Comparison of ENCODE assay signal across 17 cellular contexts in the genomic region with DNA sequence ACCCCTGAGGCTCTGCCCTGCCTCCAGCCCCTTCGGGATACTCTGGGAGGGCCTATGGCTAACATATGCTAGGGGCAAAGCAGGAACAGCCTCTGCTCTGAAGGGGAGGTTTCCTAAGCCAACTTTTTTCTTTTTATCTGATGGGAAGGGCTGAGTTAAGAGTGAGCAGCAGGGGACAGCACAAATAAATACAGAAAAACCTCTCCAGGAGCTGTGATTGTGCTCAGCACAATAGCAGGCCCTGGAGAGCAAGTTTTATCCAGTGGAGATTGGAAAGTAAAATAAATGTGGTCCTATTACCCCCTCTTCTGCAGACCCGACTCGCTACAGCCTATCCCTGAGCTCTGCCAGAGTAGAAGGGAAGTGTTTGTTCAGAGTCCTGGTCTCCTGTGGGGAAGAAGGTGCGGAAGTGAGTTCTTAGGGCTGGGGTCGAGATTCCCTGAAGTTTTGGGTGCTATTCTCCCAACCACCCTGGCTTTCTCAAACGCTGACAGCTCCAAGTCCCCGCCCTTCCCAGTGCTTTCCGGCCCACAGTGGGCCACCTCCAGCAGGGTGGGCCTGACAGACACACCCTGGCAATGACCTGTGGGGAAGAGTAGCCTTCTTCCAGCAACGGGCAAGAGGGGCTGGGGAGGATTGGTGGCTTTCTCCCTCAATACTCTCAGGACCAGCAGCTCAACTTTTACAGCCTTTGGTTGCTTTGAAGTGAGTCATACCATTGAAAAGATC. TPM values are rescaled to one million over a fixed set of nuclear protein-coding genes. Genes with fewer than 3 reads are reported as not detected.
DNase-seq lines count a peak whose midpoint lies in the region; ATAC-seq, FAIRE-seq and TF ChIP-seq lines count a peak whose summit lies in the region.
"Had no signal": no experiment of that assay in that cellular context is flagged by ENCODE, and none has a peak within 500 bp of the region (broad histone marks: within the 10 kb centered on the region; RNA-seq: fewer than 3 reads in every experiment).

No MANE protein-coding gene starts in this region.

- H3K4me3 ChIP-seq in endothelial cell of umbilical vein (replicated peaks in 1 of 3; ENCODE audit: insufficient read depth in 1 of 3, low read depth in 1 of 3, low read length in 3 of 3): no peak overlapping the region
- H3K4me3 ChIP-seq in right lobe of liver: no peak overlapping the region
- H3K4me3 ChIP-seq in tibial nerve: no peak overlapping the region
- H3K4me3 ChIP-seq: BLaER1 treated with 17β-estradiol and CSF1 and Interleukin-3, amounts not matched to agents 10 nM and 100 nM; SJCRH30 had no signal

- H2AFZ ChIP-seq in endothelial cell of umbilical vein (ENCODE audit: low read depth, low read length): no peak overlapping the region

- H3K4me1 ChIP-seq in endothelial cell of umbilical vein (ENCODE audit: control insufficient read depth, extremely low read depth, insufficient read depth, low read length) (peaks cover 13% of the 10 kb centered on the region), right lobe of liver (no peaks in the 10 kb centered on the region), tibial nerve (peaks cover 0 to 39% (median 11%) of the 10 kb centered on the region in 4 donors)
- H3K4me1 ChIP-seq: BLaER1 treated with 17β-estradiol and CSF1 and Interleukin-3, amounts not matched to agents 10 nM and 100 nM; SJCRH30 had no signal

- H3K4me2 ChIP-seq in endothelial cell of umbilical vein (ENCODE audit: insufficient read depth, low read length): no peak overlapping the region
- H3K4me2 ChIP-seq: BLaER1 treated with 17β-estradiol and CSF1 and Interleukin-3, amounts not matched to agents 10 nM and 100 nM had no signal

- TF ChIP-seq EP300 in tibial nerve (IDR thresholded peaks at IDR 0.05): peak in 1 of 2 donors; percentile 25

- TF ChIP-seq POLR2A in endothelial cell of umbilical vein (IDR thresholded peaks at IDR 0.05; ENCODE audit: low read depth, low read length): no peak
- TF ChIP-seq POLR2A in right lobe of liver (IDR thresholded peaks at IDR 0.05): no peak
- TF ChIP-seq POLR2A in tibial nerve (IDR thresholded peaks at IDR 0.05): no peak

- no peaks in the 10 kb centered on the region for H3K9me3 ChIP-seq in endothelial cell of umbilical vein (replicated peaks; ENCODE audit: control insufficient read depth, insufficient read depth, low read length)
- H3K9me3 ChIP-seq in right lobe of liver: no peaks in the 10 kb centered on the region
- H3K9me3 ChIP-seq in tibial nerve: no peaks in the 10 kb centered on the region
- H3K9me3 ChIP-seq: BLaER1 treated with 17β-estradiol and CSF1 and Interleukin-3, amounts not matched to agents 10 nM and 100 nM; SJCRH30 had no signal

- peaks cover 0 to 2% of the 10 kb centered on the region in 2 experiments for H3K36me3 ChIP-seq in endothelial cell of umbilical vein (ENCODE audit: control insufficient read depth in 2 of 2, extremely low read depth in 1 of 2, insufficient read depth in 2 of 2, low read length in 2 of 2)
- H3K36me3 ChIP-seq in right lobe of liver: no peaks in the 10 kb centered on the region
- no peaks in the 10 kb centered on the region for H3K36me3 ChIP-seq in tibial nerve
- H3K36me3 ChIP-seq: BLaER1 treated with 17β-estradiol and CSF1 and Interleukin-3, amounts not matched to agents 10 nM and 100 nM; SJCRH30 had no signal

- FAIRE-seq in endothelial cell of umbilical vein (lab: Jason Lieb, UNC) (no peak), frontal cortex (lab: Jason Lieb, UNC) (no peak)
- FAIRE-seq: astrocyte had no signal

- no TSS peak for BruUV-seq in endothelial cell of umbilical vein (replicated peaks; lab: Mats Ljungman, UMichigan)

- no peaks in the 10 kb centered on the region for H3K79me2 ChIP-seq in endothelial cell of umbilical vein (ENCODE audit: control insufficient read depth, insufficient read depth, low read length)

- POLR2A ChIA-PET in endothelial cell of umbilical vein (lab: Charles Lee): no interaction called here

- no peak overlapping the region for H3K9ac ChIP-seq in endothelial cell of umbilical vein (replicated peaks; ENCODE audit: extremely low read depth, insufficient read depth, low read length)
- H3K9ac ChIP-seq: BLaER1 treated with 17β-estradiol and CSF1 and Interleukin-3, amounts not matched to agents 10 nM and 100 nM had no signal

- no peak overlapping the region for H3K27ac ChIP-seq in endothelial cell of umbilical vein (ENCODE audit: insufficient read depth, low read depth, low read length)
- H3K27ac ChIP-seq in right lobe of liver: no peak overlapping the region
- H3K27ac ChIP-seq in tibial nerve: peak overlapping the region in 2 of 4 donors; percentile 53 to 76
- H3K27ac ChIP-seq: BLaER1 treated with 17β-estradiol and CSF1 and Interleukin-3, amounts not matched to agents 10 nM and 100 nM; SJCRH30 had no signal

- 43% methylated on average over 1 of the region's 9 CpGs for WGBS in right lobe of liver (ENCODE audit: insufficient coverage, low coverage, low lambda C conversion rate, missing lambda C conversion rate)
- WGBS in tibial nerve, 2 donors: 42 to 46% methylated on average over 9 of the region's 9 CpGs

- TF ChIP-seq CTCF in endothelial cell of umbilical vein (IDR thresholded peaks at IDR 0.05; ENCODE audit: extremely low read depth in 1 of 2, insufficient read depth in 1 of 2, low read depth in 1 of 2, low read length in 2 of 2) (no peak), right lobe of liver (IDR thresholded peaks at IDR 0.05) (no peak), tibial nerve (IDR thresholded peaks at IDR 0.05) (peak in 3 of 5 experiments; percentile 8 to 16 (median 11))

- H3K27me3 ChIP-seq in endothelial cell of umbilical vein (ENCODE audit: control insufficient read depth in 2 of 2, insufficient read depth in 2 of 2, low read length in 2 of 2): peaks cover 0 to 4% of the 10 kb centered on the region in 2 experiments
- no peaks in the 10 kb centered on the region for H3K27me3 ChIP-seq in right lobe of liver
- H3K27me3 ChIP-seq in tibial nerve: no peaks in the 10 kb centered on the region
- H3K27me3 ChIP-seq: BLaER1 treated with 17β-estradiol and CSF1 and Interleukin-3, amounts not matched to agents 10 nM and 100 nM; SJCRH30 had no signal

- intact Hi-C loops in endothelial cell of umbilical vein (cut with micrococcal nuclease): no loop called here
- intact Hi-C loops in right lobe of liver (cut with DNase I): no loop called here
- intact Hi-C loops in posterior cingulate gyrus (cut with DNase I): no loop called here
- intact Hi-C loops in head of caudate nucleus (cut with DNase I): no loop called here

- no peaks in the 10 kb centered on the region for H4K20me1 ChIP-seq in endothelial cell of umbilical vein (replicated peaks; ENCODE audit: control insufficient read depth, extremely low read depth, insufficient read depth, low read length)
- H4K20me1 ChIP-seq: BLaER1 treated with 17β-estradiol and CSF1 and Interleukin-3, amounts not matched to agents 10 nM and 100 nM had no signal

- DNase-seq in endothelial cell of umbilical vein (ENCODE audit: low read depth, low spot score) (peak; percentile 65), right lobe of liver (no peak), tibial nerve (ENCODE audit: low spot score in 2 of 2) (no peak), frontal cortex (ENCODE audit: low spot score in 2 of 2) (no peak), posterior cingulate gyrus (no peak), head of caudate nucleus (no peak)
- DNase-seq: activated CD8-positive, alpha-beta T cell treated with anti-CD3 and anti-CD28 coated beads, Interleukin-2, amount 10 ng/mL, durations not matched to agents 7 days and 5 days; activated effector memory CD4-positive, alpha-beta T cell treated with anti-CD3 and anti-CD28 coated beads, Interleukin-2, amount 50 U/mL, for 16 hours; DMS79; NCI-H187; NCI-H82; stimulated activated CD8-positive, alpha-beta memory T cell treated with anti-CD3 and anti-CD28 coated beads, Interleukin-4, amount 100 ng/mL, for 48 hours had no signal

- no peaks in the 10 kb centered on the region for H3K9me1 ChIP-seq in endothelial cell of umbilical vein (replicated peaks; ENCODE audit: control insufficient read depth, extremely low read depth, insufficient read depth, low read length)

- CTCF ChIA-PET in endothelial cell of umbilical vein (lab: Charles Lee): interaction anchor here (0.7 to 9.9 kb wide), 6 partner anchors 11 to 124 kb away, joined by 3 to 85 read pairs (median 6); no protein-coding TSS in a partner anchor

- ATAC-seq in SK-N-SH treated with all-trans-retinoic acid at 6 μM for 48 hours (peak; percentile 38), right lobe of liver (peak; percentile 12 to 24 (median 18)), HG03097 (IDR thresholded peaks at IDR 0.05; ENCODE audit: low FRiP score, unreplicated experiment) (no peak)
- ATAC-seq: activated CD8-positive, alpha-beta T cell treated with anti-CD3 and anti-CD28 coated beads, Interleukin-2, amount 10 ng/mL, durations not matched to agents 7 days and 5 days had no signal

- dilution Hi-C loops in endothelial cell of umbilical vein (cut with MboI; ENCODE audit: extremely low pct_ligation_motif_present, low sequenced_read_pairs): no loop called here

TF ChIP-seq in SK-N-SH treated with all-trans-retinoic acid at 6 μM for 48 hours, 23 proteins besides CTCF, POLR2A, EP300 and RAD21 (continues in another document):
- TF ChIP-seq ZC3H10 (CRISPR knock-in tag; IDR thresholded peaks at IDR 0.05): no peak
- TF ChIP-seq BACH2 (CRISPR knock-in tag; IDR thresholded peaks at IDR 0.05; ENCODE audit: borderline replicate concordance): no peak
- TF ChIP-seq GLIS3 (CRISPR knock-in tag; IDR thresholded peaks at IDR 0.05): no peak

TF ChIP-seq in endothelial cell of umbilical vein, 7 proteins besides CTCF, POLR2A, EP300 and RAD21 (continues in another document):
- no peak for TF ChIP-seq FOS (IDR thresholded peaks at IDR 0.05; ENCODE audit: borderline replicate concordance, insufficient read depth, low read length)
- no peak for TF ChIP-seq GATA2 (IDR thresholded peaks at IDR 0.05; ENCODE audit: insufficient read depth, insufficient read length, low read depth, low read length)
- no peak for TF ChIP-seq JUN (IDR thresholded peaks at IDR 0.05; ENCODE audit: borderline replicate concordance, insufficient read depth, insufficient read length, low read depth)
- TF ChIP-seq MYC (IDR thresholded peaks at IDR 0.05; ENCODE audit: low read depth, low read length): no peak

RNA-seq across cellular contexts. Expression of gene AFAP1L2, which starts 23.0 kb away (rescaled TPM):
- total RNA-seq in endothelial cell of umbilical vein: 1.6 and 4.1 TPM in 2 replicates
- 0.53 and 0.90 TPM in 2 replicates for polyA plus RNA-seq in endothelial cell of umbilical vein
- 0.52 and 0.63 TPM in 2 replicates for polyA plus RNA-seq in endothelial cell of umbilical vein (2011; cell fraction: cytosol; rRNA removed)
- 2.1 and 2.2 TPM in 2 replicates for polyA plus RNA-seq in endothelial cell of umbilical vein (2011; cell fraction: nucleus; rRNA removed)
- 0.05 TPM in 2 replicates for polyA plus RNA-seq in endothelial cell of umbilical vein (2012)
- 0.59 and 0.75 TPM in 2 replicates for polyA minus RNA-seq in endothelial cell of umbilical vein
- not detected for polyA minus RNA-seq in endothelial cell of umbilical vein (2011; cell fraction: cytosol; rRNA and poly(A)+ RNA removed)
- polyA minus RNA-seq in endothelial cell of umbilical vein (2011; cell fraction: nucleus; rRNA and poly(A)+ RNA removed): 0.91 and 1.2 TPM in 2 replicates
- total RNA-seq in right lobe of liver: 1 to 10 TPM in 4 of 6 experiments, under 1 TPM in 2; 0.50 to 2.2 (median 1.1) TPM
- total RNA-seq in tibial nerve: 100 to 1,000 TPM in 3 of 4 donors, 10 to 100 TPM in 1; 96.3 to 176 (median 127) TPM
- 6.1 TPM for total RNA-seq in frontal cortex

Comparison
In these comparisons a context has a peak if more than half of its experiments do, and no peak if none do; other contexts are left out.
1. CTCF ChIP-seq: peak in tibial nerve (3 of 5); none in endothelial cell of umbilical vein (0 of 2) and right lobe of liver (0 of 4).
2. RNA of gene AFAP1L2, which starts 23.0 kb away (total RNA-seq): 96.3 to 176 TPM in tibial nerve; 6.1 TPM in frontal cortex (single experiment), 1.6 to 4.1 TPM in endothelial cell of umbilical vein and 0.50 to 2.2 TPM in right lobe of liver; every median in the first group is over 10 times any median in the second.